7 cellular contexts compared by ENCODE assay signal in the genomic region with DNA sequence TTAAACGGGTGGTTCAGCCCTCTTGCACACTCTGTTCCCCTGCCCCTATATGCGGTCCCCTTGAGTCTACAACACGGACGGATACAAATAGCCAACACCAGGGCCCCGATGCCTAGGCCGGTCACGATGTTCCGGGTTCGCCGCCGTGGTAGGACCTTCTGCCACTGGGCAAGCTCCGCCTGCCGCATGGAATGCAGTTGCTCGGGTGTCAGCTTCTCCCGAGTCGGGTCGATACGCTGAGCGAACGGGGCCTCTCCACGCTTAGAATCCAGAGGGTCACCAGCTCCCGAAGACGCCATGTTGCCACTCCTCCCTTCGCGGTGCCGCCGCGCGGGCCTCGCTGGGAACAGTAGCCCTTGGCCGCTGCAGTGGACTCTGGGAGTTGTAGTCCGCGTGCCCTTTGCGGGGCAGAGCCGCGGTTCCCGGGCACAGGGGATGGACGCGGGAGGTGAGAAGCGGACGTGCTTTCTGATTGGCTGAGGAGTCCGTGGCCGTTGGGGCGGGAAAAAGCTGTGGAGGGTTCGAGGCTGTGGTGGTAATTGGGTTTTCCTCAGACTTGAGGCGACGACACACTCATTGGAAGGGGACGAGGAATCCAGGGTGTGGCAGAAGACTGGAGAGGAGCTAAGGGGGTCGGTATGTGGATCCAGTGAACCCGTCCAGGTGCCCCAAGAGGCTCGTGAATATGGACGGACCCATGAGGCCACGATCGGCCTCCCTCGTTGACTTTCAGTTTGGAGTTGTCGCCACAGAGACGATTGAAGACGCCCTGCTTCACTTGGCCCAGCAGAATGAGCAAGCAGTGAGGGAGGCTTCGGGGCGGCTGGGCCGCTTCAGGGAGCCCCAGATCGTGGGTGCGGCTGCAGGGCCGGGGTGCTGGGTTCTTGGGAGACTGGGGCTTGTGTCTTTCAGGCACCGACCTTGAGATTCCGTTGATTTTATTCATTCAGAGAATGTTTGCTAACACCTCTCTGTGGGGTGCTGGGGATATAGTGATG. TPM values are rescaled to one million over a fixed set of nuclear protein-coding genes. Genes with fewer than 3 reads are reported as not detected.
A peak's percentile ranks its signal among the peaks of the same experiment; 100 is the strongest.
DNase-seq lines count a peak whose midpoint lies in the region; ATAC-seq and TF ChIP-seq lines count a peak whose summit lies in the region.

TSS of gene CNTD1 (plus strand) at position 479 of the 998 bp plus-strand sequence. CDS start at position 686, 207 bp downstream.
A gene with protein sequence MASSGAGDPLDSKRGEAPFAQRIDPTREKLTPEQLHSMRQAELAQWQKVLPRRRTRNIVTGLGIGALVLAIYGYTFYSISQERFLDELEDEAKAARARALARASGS (minus strand): TSS at position 322 of the 998 bp plus-strand sequence. CDS start 23 bp downstream, at position 299.

- H3K4me3 Mint-ChIP-seq in activated CD4-positive, alpha-beta T cell treated with anti-CD3 and anti-CD28 coated beads, Interleukin-2, amount 10 ng/mL, durations not matched to agents 7 days and 5 days, result peak within 1 kb of the TSS; percentile 91

- peaks cover 9% of the 10 kb centered on the region for H3K36me3 Mint-ChIP-seq in activated CD4-positive, alpha-beta T cell treated with anti-CD3 and anti-CD28 coated beads, Interleukin-2, amount 10 ng/mL, durations not matched to agents 7 days and 5 days (ENCODE audit: low read depth)

- peaks cover 3% of the 10 kb centered on the region for H3K9me3 Mint-ChIP-seq in activated CD4-positive, alpha-beta T cell treated with anti-CD3 and anti-CD28 coated beads, Interleukin-2, amount 10 ng/mL, durations not matched to agents 7 days and 5 days

- in situ Hi-C loops in GM13977 (cut with MboI; ENCODE audit: low pct_unique_long_range_greater_than_20kb, low sequenced_read_pairs, unreplicated experiment), result no loop called here

- TF ChIP-seq CTCF in GM13977 (IDR thresholded peaks at IDR 0.05; ENCODE audit: extremely low read depth, insufficient read depth, missing control alignments), result no peak

- peaks cover 22% of the 10 kb centered on the region for H3K4me1 Mint-ChIP-seq in activated CD4-positive, alpha-beta T cell treated with anti-CD3 and anti-CD28 coated beads, Interleukin-2, amount 10 ng/mL, durations not matched to agents 7 days and 5 days

- peaks cover 5% of the 10 kb centered on the region for H3K27me3 Mint-ChIP-seq in activated CD4-positive, alpha-beta T cell treated with anti-CD3 and anti-CD28 coated beads, Interleukin-2, amount 10 ng/mL, durations not matched to agents 7 days and 5 days

- POLR2A ChIA-PET in activated CD4-positive, alpha-beta T cell treated with anti-CD3 and anti-CD28 coated beads, Interleukin-2, amount 10 ng/mL, durations not matched to agents 7 days and 5 days (lab: Charles Lee), result interaction anchor here (0.6 kb wide), 1 partner anchor 220 kb away, joined by 3 read pairs; no protein-coding TSS in a partner anchor

- DNase-seq in GM13977 (ENCODE audit: low spot score) (peak; percentile 93), NCI-H460 (ENCODE audit: extremely low read depth, low read depth) (peak; percentile 84), dedifferentiated amniotic fluid mesenchymal stem cell (ENCODE audit: extremely low spot score) (peak; percentile 78), left lobe of liver (ENCODE audit: low spot score) (peak; percentile 89)
- DNase-seq in activated CD4-positive, alpha-beta T cell treated with anti-CD3 and anti-CD28 coated beads, Interleukin-2, amount 10 ng/mL, durations not matched to agents 7 days and 5 days, result peak; percentile 84
- DNase-seq in stimulated activated CD4-positive, alpha-beta T cell treated with anti-CD3 and anti-CD28 coated beads, Interleukin-1b, Interleukin-23, amount 100 ng/mL, for 48 hours, result peak; percentile 86

- H3K27ac Mint-ChIP-seq in activated CD4-positive, alpha-beta T cell treated with anti-CD3 and anti-CD28 coated beads, Interleukin-2, amount 10 ng/mL, durations not matched to agents 7 days and 5 days, result peak within 1 kb of the TSS; percentile 85

- peak; percentile 79 for ATAC-seq in HG03066 (IDR thresholded peaks at IDR 0.05; ENCODE audit: low read depth, unreplicated experiment)
- ATAC-seq in left lobe of liver, result peak; percentile 92

- CTCF ChIA-PET in activated CD4-positive, alpha-beta T cell treated with anti-CD3 and anti-CD28 coated beads, Interleukin-2, amount 10 ng/mL, durations not matched to agents 7 days and 5 days (lab: Charles Lee), result interaction anchor here (0.6 to 2.2 kb wide), 6 partner anchors 18 to 768 kb away, joined by 3 to 7 read pairs (median 4); partner anchors contain the start of genes BECN1, DHX8 and PSMC3IP

RNA-seq across cellular contexts. Expression of gene CNTD1, which starts in this region (rescaled TPM):
- 0.17 and 0.98 TPM in 2 replicates for total RNA-seq in NCI-H460 (2014; rRNA removed; shearing (Covaris generic))
- not detected in 2 replicates for polyA plus RNA-seq in NCI-H460 (2014; cell fraction: nucleus; rRNA removed)
- total RNA-seq in activated CD4-positive, alpha-beta T cell treated with anti-CD3 and anti-CD28 coated beads, Interleukin-2, amount 10 ng/mL, durations not matched to agents 7 days and 5 days, result not detected
- total RNA-seq in left lobe of liver, result not detected

RNA-seq across cellular contexts. Expression of the second gene that starts in this region (rescaled TPM):
- total RNA-seq in NCI-H460 (2014; rRNA removed; shearing (Covaris generic)), result 53.0 and 64.3 TPM in 2 replicates
- polyA plus RNA-seq in NCI-H460 (2014; cell fraction: nucleus; rRNA removed), result 52.2 and 83.1 TPM in 2 replicates
- 10 to 100 TPM; 41.2 to 45.1 TPM for total RNA-seq in activated CD4-positive, alpha-beta T cell treated with anti-CD3 and anti-CD28 coated beads, Interleukin-2, amount 10 ng/mL, durations not matched to agents 7 days and 5 days
- 62.9 TPM for total RNA-seq in left lobe of liver

Comparison
In these comparisons a context has a peak if more than half of its experiments do, and no peak if none do; other contexts are left out.
1. Peak in every context shown above with its lines: DNase-seq and ATAC-seq.